1 cellular context compared by ENCODE assay signal in the genomic region with DNA sequence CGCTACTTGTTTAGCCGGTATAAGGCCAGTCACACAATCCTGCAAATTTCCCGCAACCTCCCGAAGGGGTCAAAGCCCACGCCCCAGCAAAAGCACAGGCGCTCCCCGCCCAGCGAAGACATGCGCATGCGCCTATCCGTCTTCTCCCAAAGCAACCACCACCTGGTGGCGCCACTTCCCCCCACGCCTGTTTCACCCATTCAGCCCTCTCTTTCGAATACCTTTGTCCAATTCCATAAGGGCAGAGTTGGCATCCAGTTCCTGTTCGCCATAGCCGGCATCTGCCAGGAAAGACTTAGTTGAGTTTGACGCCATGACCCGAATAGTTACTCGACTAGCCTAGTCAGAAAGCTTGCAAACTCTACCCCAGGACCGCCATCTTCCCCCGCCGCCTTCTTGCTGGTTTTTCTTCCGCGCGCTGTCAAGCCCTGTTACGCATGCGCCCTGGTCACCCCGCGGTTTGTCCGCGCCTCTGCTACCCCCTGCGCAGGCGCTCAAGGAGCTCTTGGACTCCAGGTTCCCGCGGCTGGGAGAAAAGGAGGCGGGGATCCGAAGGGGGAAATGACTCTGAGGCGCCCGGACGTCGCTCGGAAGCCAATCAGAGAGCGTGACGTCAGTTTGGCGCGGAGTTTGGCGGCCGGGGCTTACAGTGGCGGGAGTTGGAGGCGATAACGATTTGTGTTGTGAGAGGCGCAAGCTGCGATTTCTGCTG.
TF ChIP-seq lines count a peak whose summit lies in the region.

A gene with protein sequence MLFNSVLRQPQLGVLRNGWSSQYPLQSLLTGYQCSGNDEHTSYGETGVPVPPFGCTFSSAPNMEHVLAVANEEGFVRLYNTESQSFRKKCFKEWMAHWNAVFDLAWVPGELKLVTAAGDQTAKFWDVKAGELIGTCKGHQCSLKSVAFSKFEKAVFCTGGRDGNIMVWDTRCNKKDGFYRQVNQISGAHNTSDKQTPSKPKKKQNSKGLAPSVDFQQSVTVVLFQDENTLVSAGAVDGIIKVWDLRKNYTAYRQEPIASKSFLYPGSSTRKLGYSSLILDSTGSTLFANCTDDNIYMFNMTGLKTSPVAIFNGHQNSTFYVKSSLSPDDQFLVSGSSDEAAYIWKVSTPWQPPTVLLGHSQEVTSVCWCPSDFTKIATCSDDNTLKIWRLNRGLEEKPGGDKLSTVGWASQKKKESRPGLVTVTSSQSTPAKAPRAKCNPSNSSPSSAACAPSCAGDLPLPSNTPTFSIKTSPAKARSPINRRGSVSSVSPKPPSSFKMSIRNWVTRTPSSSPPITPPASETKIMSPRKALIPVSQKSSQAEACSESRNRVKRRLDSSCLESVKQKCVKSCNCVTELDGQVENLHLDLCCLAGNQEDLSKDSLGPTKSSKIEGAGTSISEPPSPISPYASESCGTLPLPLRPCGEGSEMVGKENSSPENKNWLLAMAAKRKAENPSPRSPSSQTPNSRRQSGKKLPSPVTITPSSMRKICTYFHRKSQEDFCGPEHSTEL (plus strand): TSS at position 626 of the 712 bp plus-strand sequence. CDS start 143 bp downstream, outside the sequence.
A gene with protein sequence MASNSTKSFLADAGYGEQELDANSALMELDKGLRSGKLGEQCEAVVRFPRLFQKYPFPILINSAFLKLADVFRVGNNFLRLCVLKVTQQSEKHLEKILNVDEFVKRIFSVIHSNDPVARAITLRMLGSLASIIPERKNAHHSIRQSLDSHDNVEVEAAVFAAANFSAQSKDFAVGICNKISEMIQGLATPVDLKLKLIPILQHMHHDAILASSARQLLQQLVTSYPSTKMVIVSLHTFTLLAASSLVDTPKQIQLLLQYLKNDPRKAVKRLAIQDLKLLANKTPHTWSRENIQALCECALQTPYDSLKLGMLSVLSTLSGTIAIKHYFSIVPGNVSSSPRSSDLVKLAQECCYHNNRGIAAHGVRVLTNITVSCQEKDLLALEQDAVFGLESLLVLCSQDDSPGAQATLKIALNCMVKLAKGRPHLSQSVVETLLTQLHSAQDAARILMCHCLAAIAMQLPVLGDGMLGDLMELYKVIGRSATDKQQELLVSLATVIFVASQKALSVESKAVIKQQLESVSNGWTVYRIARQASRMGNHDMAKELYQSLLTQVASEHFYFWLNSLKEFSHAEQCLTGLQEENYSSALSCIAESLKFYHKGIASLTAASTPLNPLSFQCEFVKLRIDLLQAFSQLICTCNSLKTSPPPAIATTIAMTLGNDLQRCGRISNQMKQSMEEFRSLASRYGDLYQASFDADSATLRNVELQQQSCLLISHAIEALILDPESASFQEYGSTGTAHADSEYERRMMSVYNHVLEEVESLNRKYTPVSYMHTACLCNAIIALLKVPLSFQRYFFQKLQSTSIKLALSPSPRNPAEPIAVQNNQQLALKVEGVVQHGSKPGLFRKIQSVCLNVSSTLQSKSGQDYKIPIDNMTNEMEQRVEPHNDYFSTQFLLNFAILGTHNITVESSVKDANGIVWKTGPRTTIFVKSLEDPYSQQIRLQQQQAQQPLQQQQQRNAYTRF (minus strand): TSS at position 435 of the 712 bp plus-strand sequence. CDS start 120 bp downstream, at position 315.

TF ChIP-seq in HEK293, 187 proteins besides CTCF, POLR2A, EP300 and RAD21 (continued from another document and continues in another):
- TF ChIP-seq, protein P1, sequence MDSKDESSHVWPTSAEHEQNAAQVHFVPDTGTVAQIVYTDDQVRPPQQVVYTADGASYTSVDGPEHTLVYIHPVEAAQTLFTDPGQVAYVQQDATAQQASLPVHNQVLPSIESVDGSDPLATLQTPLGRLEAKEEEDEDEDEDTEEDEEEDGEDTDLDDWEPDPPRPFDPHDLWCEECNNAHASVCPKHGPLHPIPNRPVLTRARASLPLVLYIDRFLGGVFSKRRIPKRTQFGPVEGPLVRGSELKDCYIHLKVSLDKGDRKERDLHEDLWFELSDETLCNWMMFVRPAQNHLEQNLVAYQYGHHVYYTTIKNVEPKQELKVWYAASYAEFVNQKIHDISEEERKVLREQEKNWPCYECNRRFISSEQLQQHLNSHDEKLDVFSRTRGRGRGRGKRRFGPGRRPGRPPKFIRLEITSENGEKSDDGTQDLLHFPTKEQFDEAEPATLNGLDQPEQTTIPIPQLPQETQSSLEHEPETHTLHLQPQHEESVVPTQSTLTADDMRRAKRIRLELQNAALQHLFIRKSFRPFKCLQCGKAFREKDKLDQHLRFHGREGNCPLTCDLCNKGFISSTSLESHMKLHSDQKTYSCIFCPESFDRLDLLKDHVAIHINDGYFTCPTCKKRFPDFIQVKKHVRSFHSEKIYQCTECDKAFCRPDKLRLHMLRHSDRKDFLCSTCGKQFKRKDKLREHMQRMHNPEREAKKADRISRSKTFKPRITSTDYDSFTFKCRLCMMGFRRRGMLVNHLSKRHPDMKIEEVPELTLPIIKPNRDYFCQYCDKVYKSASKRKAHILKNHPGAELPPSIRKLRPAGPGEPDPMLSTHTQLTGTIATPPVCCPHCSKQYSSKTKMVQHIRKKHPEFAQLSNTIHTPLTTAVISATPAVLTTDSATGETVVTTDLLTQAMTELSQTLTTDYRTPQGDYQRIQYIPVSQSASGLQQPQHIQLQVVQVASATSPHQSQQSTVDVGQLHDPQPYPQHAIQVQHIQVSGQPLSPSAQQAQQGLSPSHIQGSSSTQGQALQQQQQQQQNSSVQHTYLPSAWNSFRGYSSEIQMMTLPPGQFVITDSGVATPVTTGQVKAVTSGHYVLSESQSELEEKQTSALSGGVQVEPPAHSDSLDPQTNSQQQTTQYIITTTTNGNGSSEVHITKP (tag by site-specific recombination; IDR thresholded peaks at IDR 0.05) = peak; percentile 77
- TF ChIP-seq YY1 (tag by site-specific recombination; IDR thresholded peaks at IDR 0.05) = peak; percentile 94; the same call in 1 of the 2 replicates
- TF ChIP-seq SP2 (tag by site-specific recombination; IDR thresholded peaks at IDR 0.05) = peak; percentile 94
- TF ChIP-seq, protein P2, sequence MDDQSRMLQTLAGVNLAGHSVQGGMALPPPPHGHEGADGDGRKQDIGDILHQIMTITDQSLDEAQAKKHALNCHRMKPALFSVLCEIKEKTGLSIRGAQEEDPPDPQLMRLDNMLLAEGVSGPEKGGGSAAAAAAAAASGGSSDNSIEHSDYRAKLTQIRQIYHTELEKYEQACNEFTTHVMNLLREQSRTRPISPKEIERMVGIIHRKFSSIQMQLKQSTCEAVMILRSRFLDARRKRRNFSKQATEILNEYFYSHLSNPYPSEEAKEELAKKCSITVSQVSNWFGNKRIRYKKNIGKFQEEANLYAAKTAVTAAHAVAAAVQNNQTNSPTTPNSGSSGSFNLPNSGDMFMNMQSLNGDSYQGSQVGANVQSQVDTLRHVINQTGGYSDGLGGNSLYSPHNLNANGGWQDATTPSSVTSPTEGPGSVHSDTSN (CRISPR knock-in tag; IDR thresholded peaks at IDR 0.05) = peak; percentile 6; the same call in 1 of the 2 replicates
- no peak for TF ChIP-seq ZNF239 (tag by site-specific recombination; IDR thresholded peaks at IDR 0.05)
- no peak for TF ChIP-seq SALL2 (tag by site-specific recombination; IDR thresholded peaks at IDR 0.05; ENCODE audit: borderline replicate concordance)
- no peak for TF ChIP-seq ZNF311 (tag by site-specific recombination; IDR thresholded peaks at IDR 0.05; ENCODE audit: borderline replicate concordance)
- TF ChIP-seq ZNF558 (tag by site-specific recombination; IDR thresholded peaks at IDR 0.05) = no peak
- TF ChIP-seq ZNF585B (tag by site-specific recombination; IDR thresholded peaks at IDR 0.05) = no peak
- no peak for TF ChIP-seq SETDB1 (IDR thresholded peaks at IDR 0.05; ENCODE audit: insufficient read length, low read length)
- no peak for TF ChIP-seq GFI1B (tag by site-specific recombination; IDR thresholded peaks at IDR 0.05)
- TF ChIP-seq, protein P3, sequence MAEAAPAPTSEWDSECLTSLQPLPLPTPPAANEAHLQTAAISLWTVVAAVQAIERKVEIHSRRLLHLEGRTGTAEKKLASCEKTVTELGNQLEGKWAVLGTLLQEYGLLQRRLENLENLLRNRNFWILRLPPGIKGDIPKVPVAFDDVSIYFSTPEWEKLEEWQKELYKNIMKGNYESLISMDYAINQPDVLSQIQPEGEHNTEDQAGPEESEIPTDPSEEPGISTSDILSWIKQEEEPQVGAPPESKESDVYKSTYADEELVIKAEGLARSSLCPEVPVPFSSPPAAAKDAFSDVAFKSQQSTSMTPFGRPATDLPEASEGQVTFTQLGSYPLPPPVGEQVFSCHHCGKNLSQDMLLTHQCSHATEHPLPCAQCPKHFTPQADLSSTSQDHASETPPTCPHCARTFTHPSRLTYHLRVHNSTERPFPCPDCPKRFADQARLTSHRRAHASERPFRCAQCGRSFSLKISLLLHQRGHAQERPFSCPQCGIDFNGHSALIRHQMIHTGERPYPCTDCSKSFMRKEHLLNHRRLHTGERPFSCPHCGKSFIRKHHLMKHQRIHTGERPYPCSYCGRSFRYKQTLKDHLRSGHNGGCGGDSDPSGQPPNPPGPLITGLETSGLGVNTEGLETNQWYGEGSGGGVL (tag by site-specific recombination; IDR thresholded peaks at IDR 0.05) = no peak
- no peak for TF ChIP-seq HOXD13 (CRISPR knock-in tag; IDR thresholded peaks at IDR 0.05; ENCODE audit: borderline replicate concordance)
- no peak for TF ChIP-seq ZNF747 (tag by site-specific recombination; IDR thresholded peaks at IDR 0.05)
- no peak for TF ChIP-seq ZNF791 (tag by site-specific recombination; IDR thresholded peaks at IDR 0.05)
- peak; percentile 67; the same call in 1 of the 2 replicates for TF ChIP-seq ZNF843 (tag by site-specific recombination; IDR thresholded peaks at IDR 0.05)
- TF ChIP-seq, protein P4, sequence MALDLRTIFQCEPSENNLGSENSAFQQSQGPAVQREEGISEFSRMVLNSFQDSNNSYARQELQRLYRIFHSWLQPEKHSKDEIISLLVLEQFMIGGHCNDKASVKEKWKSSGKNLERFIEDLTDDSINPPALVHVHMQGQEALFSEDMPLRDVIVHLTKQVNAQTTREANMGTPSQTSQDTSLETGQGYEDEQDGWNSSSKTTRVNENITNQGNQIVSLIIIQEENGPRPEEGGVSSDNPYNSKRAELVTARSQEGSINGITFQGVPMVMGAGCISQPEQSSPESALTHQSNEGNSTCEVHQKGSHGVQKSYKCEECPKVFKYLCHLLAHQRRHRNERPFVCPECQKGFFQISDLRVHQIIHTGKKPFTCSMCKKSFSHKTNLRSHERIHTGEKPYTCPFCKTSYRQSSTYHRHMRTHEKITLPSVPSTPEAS (tag by site-specific recombination; IDR thresholded peaks at IDR 0.05) = no peak
- TF ChIP-seq ZFP37 (tag by site-specific recombination; IDR thresholded peaks at IDR 0.05) = peak; percentile 62
- TF ChIP-seq, protein P5, sequence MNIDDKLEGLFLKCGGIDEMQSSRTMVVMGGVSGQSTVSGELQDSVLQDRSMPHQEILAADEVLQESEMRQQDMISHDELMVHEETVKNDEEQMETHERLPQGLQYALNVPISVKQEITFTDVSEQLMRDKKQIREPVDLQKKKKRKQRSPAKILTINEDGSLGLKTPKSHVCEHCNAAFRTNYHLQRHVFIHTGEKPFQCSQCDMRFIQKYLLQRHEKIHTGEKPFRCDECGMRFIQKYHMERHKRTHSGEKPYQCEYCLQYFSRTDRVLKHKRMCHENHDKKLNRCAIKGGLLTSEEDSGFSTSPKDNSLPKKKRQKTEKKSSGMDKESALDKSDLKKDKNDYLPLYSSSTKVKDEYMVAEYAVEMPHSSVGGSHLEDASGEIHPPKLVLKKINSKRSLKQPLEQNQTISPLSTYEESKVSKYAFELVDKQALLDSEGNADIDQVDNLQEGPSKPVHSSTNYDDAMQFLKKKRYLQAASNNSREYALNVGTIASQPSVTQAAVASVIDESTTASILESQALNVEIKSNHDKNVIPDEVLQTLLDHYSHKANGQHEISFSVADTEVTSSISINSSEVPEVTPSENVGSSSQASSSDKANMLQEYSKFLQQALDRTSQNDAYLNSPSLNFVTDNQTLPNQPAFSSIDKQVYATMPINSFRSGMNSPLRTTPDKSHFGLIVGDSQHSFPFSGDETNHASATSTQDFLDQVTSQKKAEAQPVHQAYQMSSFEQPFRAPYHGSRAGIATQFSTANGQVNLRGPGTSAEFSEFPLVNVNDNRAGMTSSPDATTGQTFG (tag by site-specific recombination; IDR thresholded peaks at IDR 0.05; ENCODE audit: borderline replicate concordance) = no peak
- TF ChIP-seq ZNF394 (tag by site-specific recombination; IDR thresholded peaks at IDR 0.05; ENCODE audit: borderline replicate concordance) = peak; percentile 63; the same call in 1 of the 2 replicates
- TF ChIP-seq, protein P6, sequence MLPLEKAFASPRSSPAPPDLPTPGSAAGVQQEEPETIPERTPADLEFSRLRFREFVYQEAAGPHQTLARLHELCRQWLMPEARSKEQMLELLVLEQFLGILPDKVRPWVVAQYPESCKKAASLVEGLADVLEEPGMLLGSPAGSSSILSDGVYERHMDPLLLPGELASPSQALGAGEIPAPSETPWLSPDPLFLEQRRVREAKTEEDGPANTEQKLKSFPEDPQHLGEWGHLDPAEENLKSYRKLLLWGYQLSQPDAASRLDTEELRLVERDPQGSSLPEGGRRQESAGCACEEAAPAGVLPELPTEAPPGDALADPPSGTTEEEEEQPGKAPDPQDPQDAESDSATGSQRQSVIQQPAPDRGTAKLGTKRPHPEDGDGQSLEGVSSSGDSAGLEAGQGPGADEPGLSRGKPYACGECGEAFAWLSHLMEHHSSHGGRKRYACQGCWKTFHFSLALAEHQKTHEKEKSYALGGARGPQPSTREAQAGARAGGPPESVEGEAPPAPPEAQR (tag by site-specific recombination; IDR thresholded peaks at IDR 0.05) = no peak
- no peak for TF ChIP-seq FEZF1 (tag by site-specific recombination; IDR thresholded peaks at IDR 0.05)
- peak; percentile 91 for TF ChIP-seq ZEB2 (tag by site-specific recombination; IDR thresholded peaks at IDR 0.05)
- no peak for TF ChIP-seq ZNF202 (tag by site-specific recombination; IDR thresholded peaks at IDR 0.05; ENCODE audit: borderline replicate concordance)
- no peak for TF ChIP-seq ZNF223 (tag by site-specific recombination; IDR thresholded peaks at IDR 0.05)
- TF ChIP-seq, protein P7, sequence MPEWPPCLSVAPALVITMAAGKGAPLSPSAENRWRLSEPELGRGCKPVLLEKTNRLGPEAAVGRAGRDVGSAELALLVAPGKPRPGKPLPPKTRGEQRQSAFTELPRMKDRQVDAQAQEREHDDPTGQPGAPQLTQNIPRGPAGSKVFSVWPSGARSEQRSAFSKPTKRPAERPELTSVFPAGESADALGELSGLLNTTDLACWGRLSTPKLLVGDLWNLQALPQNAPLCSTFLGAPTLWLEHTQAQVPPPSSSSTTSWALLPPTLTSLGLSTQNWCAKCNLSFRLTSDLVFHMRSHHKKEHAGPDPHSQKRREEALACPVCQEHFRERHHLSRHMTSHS (tag by site-specific recombination; IDR thresholded peaks at IDR 0.05) = no peak
- peak; percentile 29; the same call in 1 of the 2 replicates for TF ChIP-seq ZNF16 (tag by site-specific recombination; IDR thresholded peaks at IDR 0.05; ENCODE audit: low read depth)
- TF ChIP-seq ZNF76 (tag by site-specific recombination; IDR thresholded peaks at IDR 0.05; ENCODE audit: borderline replicate concordance, low read depth) = peak; percentile 27; the same call in 1 of the 2 replicates
- TF ChIP-seq ZNF561 (tag by site-specific recombination; IDR thresholded peaks at IDR 0.05; ENCODE audit: borderline replicate concordance) = peak; percentile 75
- no peak for TF ChIP-seq ZNF776 (tag by site-specific recombination; IDR thresholded peaks at IDR 0.05; ENCODE audit: borderline replicate concordance)
- no peak for TF ChIP-seq GLI2 (tag by site-specific recombination; IDR thresholded peaks at IDR 0.05; ENCODE audit: borderline replicate concordance, low read depth)
- TF ChIP-seq ZNF169 (tag by site-specific recombination; IDR thresholded peaks at IDR 0.05) = no peak
- no peak for TF ChIP-seq ZNF174 (tag by site-specific recombination; IDR thresholded peaks at IDR 0.05)
